ENCODE assay signal across 1 cellular context in genomic region chr5:95864944-95865504, GRCh38.
TF ChIP-seq lines count a peak whose summit lies in the region.

No MANE protein-coding gene starts in this region.

TF ChIP-seq in A549, 52 proteins besides CTCF, POLR2A, EP300 and RAD21 (continued from another document):
- TF ChIP-seq, protein P1, sequence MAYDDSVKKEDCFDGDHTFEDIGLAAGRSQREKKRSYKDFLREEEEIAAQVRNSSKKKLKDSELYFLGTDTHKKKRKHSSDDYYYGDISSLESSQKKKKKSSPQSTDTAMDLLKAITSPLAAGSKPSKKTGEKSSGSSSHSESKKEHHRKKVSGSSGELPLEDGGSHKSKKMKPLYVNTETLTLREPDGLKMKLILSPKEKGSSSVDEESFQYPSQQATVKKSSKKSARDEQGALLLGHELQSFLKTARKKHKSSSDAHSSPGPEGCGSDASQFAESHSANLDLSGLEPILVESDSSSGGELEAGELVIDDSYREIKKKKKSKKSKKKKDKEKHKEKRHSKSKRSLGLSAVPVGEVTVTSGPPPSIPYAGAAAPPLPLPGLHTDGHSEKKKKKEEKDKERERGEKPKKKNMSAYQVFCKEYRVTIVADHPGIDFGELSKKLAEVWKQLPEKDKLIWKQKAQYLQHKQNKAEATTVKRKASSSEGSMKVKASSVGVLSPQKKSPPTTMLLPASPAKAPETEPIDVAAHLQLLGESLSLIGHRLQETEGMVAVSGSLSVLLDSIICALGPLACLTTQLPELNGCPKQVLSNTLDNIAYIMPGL (CRISPR knock-in tag; IDR thresholded peaks at IDR 0.05; ENCODE audit: borderline replicate concordance): no peak
- TF ChIP-seq BCL3 (IDR thresholded peaks at IDR 0.05): no peak
- TF ChIP-seq FOSL2 (IDR thresholded peaks at IDR 0.05): no peak
- no peak for TF ChIP-seq FOSL2 (CRISPR knock-in tag; IDR thresholded peaks at IDR 0.05)
- TF ChIP-seq POLR2AphosphoS2 (conservative IDR thresholded peaks at IDR 0.05; ENCODE audit: low read length): no peak
- no peak for TF ChIP-seq CBX8 (IDR thresholded peaks at IDR 0.05)
- no peak for TF ChIP-seq BHLHE40 (IDR thresholded peaks at IDR 0.05; ENCODE audit: low read depth, low read length)
- no peak for TF ChIP-seq EHF (CRISPR knock-in tag; IDR thresholded peaks at IDR 0.05)
- no peak for TF ChIP-seq SREBF2 (IDR thresholded peaks at IDR 0.05)
- TF ChIP-seq, protein P2, sequence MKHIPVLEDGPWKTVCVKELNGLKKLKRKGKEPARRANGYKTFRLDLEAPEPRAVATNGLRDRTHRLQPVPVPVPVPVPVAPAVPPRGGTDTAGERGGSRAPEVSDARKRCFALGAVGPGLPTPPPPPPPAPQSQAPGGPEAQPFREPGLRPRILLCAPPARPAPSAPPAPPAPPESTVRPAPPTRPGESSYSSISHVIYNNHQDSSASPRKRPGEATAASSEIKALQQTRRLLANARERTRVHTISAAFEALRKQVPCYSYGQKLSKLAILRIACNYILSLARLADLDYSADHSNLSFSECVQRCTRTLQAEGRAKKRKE (CRISPR knock-in tag; IDR thresholded peaks at IDR 0.05; ENCODE audit: low read depth): no peak
- TF ChIP-seq MAZ (IDR thresholded peaks at IDR 0.05; ENCODE audit: borderline replicate concordance, low read depth, low read length): no peak
- no peak for TF ChIP-seq NFE2L2 (conservative IDR thresholded peaks at IDR 0.05; ENCODE audit: low read length)
- no peak for TF ChIP-seq ESRRA (IDR thresholded peaks at IDR 0.05; ENCODE audit: borderline replicate concordance, low read length)
- TF ChIP-seq MAX (IDR thresholded peaks at IDR 0.05): no peak
